In genomic region chr3:38404286-38404685, GRCh38 we compare ENCODE assay signal across 11 cellular contexts. TPM values are rescaled to one million over a fixed set of nuclear protein-coding genes. Genes with fewer than 3 reads are reported as not detected.
DNase-seq lines count a peak whose midpoint lies in the region; ATAC-seq and TF ChIP-seq lines count a peak whose summit lies in the region.
"Had no signal": no experiment of that assay in that cellular context is flagged by ENCODE, and none has a peak within 500 bp of the region (broad histone marks: within the 10 kb centered on the region; RNA-seq: fewer than 3 reads in every experiment).

No MANE protein-coding gene starts in this region.

- peak overlapping the region; percentile 42 for H3K9ac ChIP-seq in adipocyte (ENCODE audit: low read length)

- intact Hi-C loops in heart right ventricle (cut with DNase I) = no loop called here

- H3K4me3 ChIP-seq in adipocyte (ENCODE audit: low read length) (no peak overlapping the region), heart right ventricle (no peak overlapping the region)

- no peaks in the 10 kb centered on the region for H3K4me1 Mint-ChIP-seq in activated T-cell treated with anti-CD3 and anti-CD28 coated beads, Interleukin-2, amount 50 U/mL, for 4 hours (ENCODE audit: low read depth)

- no peaks in the 10 kb centered on the region for H3K27me3 Mint-ChIP-seq in activated T-cell treated with anti-CD3 and anti-CD28 coated beads, Interleukin-2, amount 50 U/mL, for 4 hours (ENCODE audit: low read depth)
- H3K27me3 Mint-ChIP-seq: natural killer cell treated with Interleukin-12 subunit alpha and Interleukin-12 subunit beta and Interleukin-15 and Interleukin-18, amount 100 ng/mL, for 72 hours had no signal

- no peak overlapping the region for H3K4me3 Mint-ChIP-seq in activated T-cell treated with anti-CD3 and anti-CD28 coated beads, Interleukin-2, amount 50 U/mL, for 4 hours
- H3K4me3 Mint-ChIP-seq: natural killer cell treated with Interleukin-12 subunit alpha and Interleukin-12 subunit beta and Interleukin-15 and Interleukin-18, amount 100 ng/mL, for 72 hours had no signal

- H3K36me3 ChIP-seq in adipocyte (ENCODE audit: control insufficient read depth, insufficient read depth, low read length, severe bottlenecking) (peaks cover 29% of the 10 kb centered on the region), heart right ventricle (peaks cover 0 to 26% (median 10%) of the 10 kb centered on the region in 9 donors)

- no peaks in the 10 kb centered on the region for H3K27me3 ChIP-seq in adipocyte (replicated peaks; ENCODE audit: control insufficient read depth, insufficient read depth, low read length)
- H3K27me3 ChIP-seq in heart right ventricle = no peaks in the 10 kb centered on the region

- no peak for TF ChIP-seq CTCF in heart right ventricle (IDR thresholded peaks at IDR 0.05)

- H3K9me3 Mint-ChIP-seq in activated T-cell treated with anti-CD3 and anti-CD28 coated beads, Interleukin-2, amount 50 U/mL, for 4 hours = no peaks in the 10 kb centered on the region
- H3K9me3 Mint-ChIP-seq: natural killer cell treated with Interleukin-12 subunit alpha and Interleukin-12 subunit beta and Interleukin-15 and Interleukin-18, amount 100 ng/mL, for 72 hours had no signal

- 74 to 97% methylated on average over 5 of the region's 5 CpGs for WGBS in heart right ventricle, 2 donors

- ATAC-seq in heart right ventricle = peak in 7 of 8 donors; percentile 28 to 86 (median 74)
- no peak for ATAC-seq in activated T-cell treated with anti-CD3 and anti-CD28 coated beads, Interleukin-2, amount 50 U/mL, for 4 hours
- ATAC-seq in GM21528 (IDR thresholded peaks at IDR 0.05; ENCODE audit: low FRiP score, unreplicated experiment) = no peak
- ATAC-seq: natural killer cell treated with Interleukin-12 subunit alpha and Interleukin-12 subunit beta and Interleukin-15 and Interleukin-18, amount 100 ng/mL, for 72 hours had no signal

- H3K4me1 ChIP-seq in adipocyte (ENCODE audit: control insufficient read depth, insufficient read depth, low read length) (peaks cover 10% of the 10 kb centered on the region), heart right ventricle (no peaks in the 10 kb centered on the region)

- peaks cover 4% of the 10 kb centered on the region for H3K36me3 Mint-ChIP-seq in activated T-cell treated with anti-CD3 and anti-CD28 coated beads, Interleukin-2, amount 50 U/mL, for 4 hours (ENCODE audit: insufficient read depth)

- no peaks in the 10 kb centered on the region for H3K9me3 ChIP-seq in adipocyte (ENCODE audit: control insufficient read depth, low read length)
- peaks cover 0 to 4% (median 0%) of the 10 kb centered on the region in 11 donors for H3K9me3 ChIP-seq in heart right ventricle

- DNase-seq in HCEC 1CT = peak; percentile 92
- DNase-seq in adipocyte (ENCODE audit: low read depth) = peak; percentile 44
- DNase-seq in heart right ventricle = no peak
- peak; percentile 45 for DNase-seq in stromal cell of bone marrow (ENCODE audit: low read depth)
- no peak for DNase-seq in NCI-H1105 (lab: John Stamatoyannopoulos, UW)
- DNase-seq in activated T-cell treated with anti-CD3 and anti-CD28 coated beads, Interleukin-2, amount 50 U/mL, for 4 hours = no peak
- DNase-seq: amniotic stem cell, DMS 273 treated with DMSO at 0.1 percent for 48 hours, NCI-H187 had no signal

- H3K27ac ChIP-seq in heart right ventricle = no peak overlapping the region

RNA-seq across cellular contexts. Expression of gene ACVR2B, which starts 49.4 kb away (rescaled TPM):
- 1 to 10 TPM; 3.7 to 7.6 (median 6.3) TPM for total RNA-seq in heart right ventricle
- polyA plus RNA-seq in heart right ventricle = 1 to 10 TPM in 1 of 2 donors, under 1 TPM in 1; 0.43 to 1.4 TPM
- 1 to 10 TPM; 4.5 to 5.5 (median 4.5) TPM for total RNA-seq in activated T-cell treated with anti-CD3 and anti-CD28 coated beads, Interleukin-2, amount 50 U/mL, for 4 hours

RNA-seq across cellular contexts. Expression of gene XYLB, which starts 57.7 kb away (rescaled TPM):
- 1 to 10 TPM in 2 of 10 donors, under 1 TPM in 8; 0.42 to 1.7 (median 0.73) TPM for total RNA-seq in heart right ventricle
- polyA plus RNA-seq in heart right ventricle = under 1 TPM; 0.22 TPM
- 1 to 10 TPM; 4.2 to 6.4 (median 5.9) TPM for total RNA-seq in activated T-cell treated with anti-CD3 and anti-CD28 coated beads, Interleukin-2, amount 50 U/mL, for 4 hours

Comparison
In these comparisons a context has a peak if more than half of its experiments do, and no peak if none do; other contexts are left out.
1. DNase-seq: peak in HCEC 1CT (single experiment), adipocyte (single experiment) and stromal cell of bone marrow (single experiment); none in heart right ventricle (0 of 2), NCI-H1105 (single experiment) and activated T-cell treated with anti-CD3 and anti-CD28 coated beads, Interleukin-2, amount 50 U/mL, for 4 hours (single experiment).
2. ATAC-seq: peak in heart right ventricle (7 of 8); none in activated T-cell treated with anti-CD3 and anti-CD28 coated beads, Interleukin-2, amount 50 U/mL, for 4 hours (0 of 2) and GM21528 (single experiment).